9 cellular contexts compared by ENCODE assay signal in genomic region chr5:912356-913091, GRCh38. TPM values are rescaled to one million over a fixed set of nuclear protein-coding genes. Genes with fewer than 3 reads are reported as not detected.
DNase-seq lines count a peak whose midpoint lies in the region; ATAC-seq and TF ChIP-seq lines count a peak whose summit lies in the region.
"Had no signal": no experiment of that assay in that cellular context is flagged by ENCODE, and none has a peak within 500 bp of the region (broad histone marks: within the 10 kb centered on the region; RNA-seq: fewer than 3 reads in every experiment).

No MANE protein-coding gene starts in this region.

- no TSS peak for BruUV-seq in PC-9 (replicated peaks; lab: Mats Ljungman, UMichigan)

- H3K27ac ChIP-seq in PC-9: peak overlapping the region; percentile 79
- H3K27ac ChIP-seq: neutrophil had no signal

- CTCF ChIA-PET in PC-9 (lab: Charles Lee): interaction anchor here (0.6 kb wide), 1 partner anchor 735 kb away, joined by 5 read pairs; no protein-coding TSS in a partner anchor

- 0 out of 2 replicates have a peak, but pooled peaks cover 7% of the 10 kb centered on the region for H3K79me2 ChIP-seq in PC-9 (ENCODE audit: low read depth)

- H3K27ac Mint-ChIP-seq in activated T-helper 17 cell treated with anti-CD3 and anti-CD28 coated beads, Interleukin-2, amount 50 U/mL, for 72 hours: peak overlapping the region; percentile 98

- H3K4me3 Mint-ChIP-seq in activated T-helper 17 cell treated with anti-CD3 and anti-CD28 coated beads, Interleukin-2, amount 50 U/mL, for 72 hours: peak overlapping the region; percentile 78

- TF ChIP-seq CTCF in PC-9 (conservative IDR thresholded peaks at IDR 0.05) (peak; percentile 70), kidney epithelial cell (IDR thresholded peaks at IDR 0.05; ENCODE audit: insufficient read depth, low read length, poor library complexity, severe bottlenecking) (peak; percentile 27)

- H3K4me1 Mint-ChIP-seq in activated T-helper 17 cell treated with anti-CD3 and anti-CD28 coated beads, Interleukin-2, amount 50 U/mL, for 72 hours: peaks cover 13% of the 10 kb centered on the region

- intact Hi-C loops in PC-9 (cut with micrococcal nuclease; ENCODE audit: unreplicated experiment): loop anchor here (1.0 to 5.0 kb wide), 5 partner anchors 201 to 870 kb away; no protein-coding TSS in a partner anchor

- peak overlapping the region; percentile 58 for H2AFZ ChIP-seq in PC-9

- H3K27me3 Mint-ChIP-seq in activated T-helper 17 cell treated with anti-CD3 and anti-CD28 coated beads, Interleukin-2, amount 50 U/mL, for 72 hours: no peaks in the 10 kb centered on the region

- H3K27me3 ChIP-seq in PC-9 (ENCODE audit: insufficient read depth, low read depth) (no peaks in the 10 kb centered on the region), kidney epithelial cell (ENCODE audit: control insufficient read depth, insufficient read depth, low read length) (no peaks in the 10 kb centered on the region)
- H3K27me3 ChIP-seq: neutrophil had no signal

- H3K36me3 ChIP-seq in PC-9 (ENCODE audit: low read depth): peaks cover 12% of the 10 kb centered on the region
- peaks cover 4% of the 10 kb centered on the region for H3K36me3 ChIP-seq in kidney epithelial cell (ENCODE audit: control insufficient read depth, insufficient read depth, low read length)

- H3K4me1 ChIP-seq in PC-9 (replicated peaks; ENCODE audit: insufficient read depth): peaks cover 14% of the 10 kb centered on the region

- H3K9me3 ChIP-seq in PC-9 (ENCODE audit: insufficient read depth, low read depth): no peaks in the 10 kb centered on the region
- H3K9me3 ChIP-seq: neutrophil had no signal

- DNase-seq in EL (peak; percentile 97), PC-9 (peak; percentile 95 to 99), kidney epithelial cell (ENCODE audit: low read depth) (peak; percentile 82), NOMO-1 treated with DMSO at 0.1 percent for 48 hours (lab: John Stamatoyannopoulos, UW; ENCODE audit: unreplicated experiment) (no peak), NCI-H2081 treated with DMSO at 0.1 percent for 48 hours (lab: John Stamatoyannopoulos, UW) (no peak)
- DNase-seq in stimulated activated CD8-positive, alpha-beta memory T cell treated with anti-CD3 and anti-CD28 coated beads, Interleukin-2, amount 100 ng/mL, for 1 hour (ENCODE audit: low read depth in 2 of 2): peak; percentile 23 to 27

- peaks cover 40% of the 10 kb centered on the region for H3K36me3 Mint-ChIP-seq in activated T-helper 17 cell treated with anti-CD3 and anti-CD28 coated beads, Interleukin-2, amount 50 U/mL, for 72 hours (ENCODE audit: low read depth)

- H3K4me3 ChIP-seq in PC-9 (peak overlapping the region; percentile 30; the same call in 1 of the 2 replicates), kidney epithelial cell (ENCODE audit: low read depth, low read length) (no peak overlapping the region)

- H3K9me2 ChIP-seq in PC-9 (ENCODE audit: insufficient read depth): no peaks in the 10 kb centered on the region

- ATAC-seq in activated T-helper 17 cell treated with anti-CD3 and anti-CD28 coated beads, Interleukin-2, amount 50 U/mL, for 72 hours (replicated peaks): peak; percentile 95
- ATAC-seq in GM21381 (IDR thresholded peaks at IDR 0.05; ENCODE audit: unreplicated experiment): no peak

- H4K20me1 ChIP-seq in PC-9 (ENCODE audit: insufficient read depth): peaks cover 9% of the 10 kb centered on the region

- POLR2A ChIA-PET in PC-9 (lab: Charles Lee; ENCODE audit: unreplicated experiment): interaction anchor here (0.6 to 0.7 kb wide), 2 partner anchors 327 to 400 kb away, joined by 3 to 4 read pairs; no protein-coding TSS in a partner anchor

- H3K4me2 ChIP-seq in PC-9: peak overlapping the region; percentile 57

- H3K9me3 Mint-ChIP-seq in activated T-helper 17 cell treated with anti-CD3 and anti-CD28 coated beads, Interleukin-2, amount 50 U/mL, for 72 hours: no peaks in the 10 kb centered on the region

- H3F3A ChIP-seq in PC-9 (ENCODE audit: insufficient read depth, low read depth): peaks cover 22% of the 10 kb centered on the region

RNA-seq across cellular contexts. Expression of gene TRIP13, which starts 19.8 kb away (rescaled TPM):
- total RNA-seq in PC-9 (2021): 56.1 and 74.0 TPM in 2 replicates
- 10 to 100 TPM; 18.3 to 45.0 TPM for total RNA-seq in activated T-helper 17 cell treated with anti-CD3 and anti-CD28 coated beads, Interleukin-2, amount 50 U/mL, for 72 hours
- total RNA-seq in kidney epithelial cell: 7.4 and 10.8 TPM in 2 replicates

RNA-seq across cellular contexts. Expression of gene BRD9, which starts 19.9 kb away (rescaled TPM):
- total RNA-seq in PC-9 (2021) (102 and 112 TPM in 2 replicates), kidney epithelial cell (47.3 and 47.9 TPM in 2 replicates)
- 10 to 100 TPM; 65.2 to 72.5 TPM for total RNA-seq in activated T-helper 17 cell treated with anti-CD3 and anti-CD28 coated beads, Interleukin-2, amount 50 U/mL, for 72 hours

Comparison
In these comparisons a context has a peak if more than half of its experiments do, and no peak if none do; other contexts are left out.
1. DNase-seq: peak in EL (single experiment), PC-9 (2 of 2), kidney epithelial cell (single experiment) and stimulated activated CD8-positive, alpha-beta memory T cell treated with anti-CD3 and anti-CD28 coated beads, Interleukin-2, amount 100 ng/mL, for 1 hour (2 of 2); none in NOMO-1 treated with DMSO at 0.1 percent for 48 hours (single experiment) and NCI-H2081 treated with DMSO at 0.1 percent for 48 hours (single experiment).